8 cellular contexts compared by ENCODE assay signal in the genomic region with DNA sequence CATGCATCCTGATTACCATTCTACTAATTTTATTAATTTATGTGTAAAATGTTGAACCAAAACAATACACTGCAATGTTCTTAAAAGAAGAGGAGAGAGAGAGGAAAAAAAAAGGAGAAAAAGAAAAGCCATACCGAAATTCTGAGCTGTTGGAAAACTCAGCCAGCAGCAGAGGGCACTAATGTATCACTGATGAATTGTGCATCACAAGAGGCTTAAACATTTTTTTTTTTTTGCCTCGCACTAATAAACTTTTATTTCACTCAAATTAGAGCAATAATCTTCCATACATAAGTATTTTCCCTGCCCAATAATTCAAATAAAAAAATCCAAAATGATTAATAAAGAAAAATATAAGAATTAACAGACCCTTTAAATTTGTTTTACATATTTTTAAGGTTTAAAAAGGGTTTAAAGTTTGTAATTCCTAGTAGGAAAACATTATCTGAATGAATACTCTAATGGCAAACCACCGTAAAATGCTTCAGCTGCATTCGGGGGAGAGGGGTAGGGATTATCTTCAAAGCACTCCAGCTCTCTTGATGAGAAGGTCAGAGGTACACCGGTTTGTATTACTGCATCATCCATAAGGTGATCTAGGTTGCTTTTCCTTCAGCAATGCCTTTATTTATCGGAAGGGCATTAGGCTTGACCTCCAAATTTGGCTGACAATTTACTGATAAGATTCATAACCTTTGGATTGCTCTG. TPM values are rescaled to one million over a fixed set of nuclear protein-coding genes. Genes with fewer than 3 reads are reported as not detected.
DNase-seq lines count a peak whose midpoint lies in the region; ATAC-seq and TF ChIP-seq lines count a peak whose summit lies in the region.

No MANE protein-coding gene starts in this region.

- no peak overlapping the region for H3T11ph ChIP-seq in H9 (ENCODE audit: low read length)

- no peaks in the 10 kb centered on the region for H3K27me3 ChIP-seq in H9 (ENCODE audit: insufficient read depth, low read length)
- no peaks in the 10 kb centered on the region for H3K27me3 ChIP-seq in OCI-LY1 (ENCODE audit: insufficient read depth, low read length)
- no peaks in the 10 kb centered on the region for H3K27me3 ChIP-seq in dorsolateral prefrontal cortex

- ATAC-seq in HG03342 (IDR thresholded peaks at IDR 0.05; ENCODE audit: unreplicated experiment), result no peak
- no peak for ATAC-seq in HG03280 (IDR thresholded peaks at IDR 0.05; ENCODE audit: unreplicated experiment)

- no CpG with 5 or more reads among the region's 6 CpGs for WGBS in H9 (ENCODE audit: extremely low coverage, insufficient read length, low lambda C conversion rate)

- no peak overlapping the region for H2BK15ac ChIP-seq in H9 (ENCODE audit: low read depth, low read length)

- no peak overlapping the region for H3K27ac Mint-ChIP-seq in H9
- H3K27ac Mint-ChIP-seq in neural crest cell (ENCODE audit: unreplicated experiment), result no peak overlapping the region

- no peak overlapping the region for H3K23ac ChIP-seq in H9 (ENCODE audit: insufficient read length, low read depth, low read length)

- no peak overlapping the region for H3K9ac ChIP-seq in H9 (ENCODE audit: extremely low read depth, insufficient read length, low read length)
- no peak overlapping the region for H3K9ac ChIP-seq in OCI-LY1 (ENCODE audit: low read length)

- H3K4me2 ChIP-seq in H9 (ENCODE audit: insufficient read depth, insufficient read length, low read length), result no peak overlapping the region
- no peak overlapping the region for H3K4me2 ChIP-seq in OCI-LY1 (ENCODE audit: low read length)

- H3K9me3 Mint-ChIP-seq in H9 (peaks cover 4 to 9% of the 10 kb centered on the region in 2 experiments; a peak in 3 of 5 replicates), neural crest cell (peaks cover 7% of the 10 kb centered on the region)

- H3F3A ChIP-seq in OCI-LY1 (ENCODE audit: insufficient read depth, low read length), result no peaks in the 10 kb centered on the region

- intact Hi-C loops in dorsolateral prefrontal cortex (cut with DNase I), result loop anchor here in 1 of 2 donors (10.0 kb wide), 1 partner anchor 851 kb away; no protein-coding TSS in a partner anchor

- no peak overlapping the region for H3K4ac ChIP-seq in H9 (ENCODE audit: low read depth, low read length)

- H3K27ac ChIP-seq in H9 (ENCODE audit: insufficient read length, low read depth, low read length) (no peak overlapping the region), OCI-LY1 (ENCODE audit: low read depth, low read length, poor library complexity, severe bottlenecking) (no peak overlapping the region), dorsolateral prefrontal cortex (no peak overlapping the region)

- H2BK12ac ChIP-seq in H9 (ENCODE audit: insufficient read length, low read depth, low read length), result no peak overlapping the region

- H3K4me3 Mint-ChIP-seq in H9 (no peak overlapping the region), neural crest cell (no peak overlapping the region)

- no peak overlapping the region for H2BK120ac ChIP-seq in H9 (ENCODE audit: low read depth, low read length, poor library complexity, severe bottlenecking)

- no peak overlapping the region for H4K5ac ChIP-seq in H9 (ENCODE audit: insufficient read length, low read depth, low read length)

- no peaks in the 10 kb centered on the region for H3K9me2 ChIP-seq in OCI-LY1 (ENCODE audit: low read depth, low read length)

- H2AFZ ChIP-seq in H9 (ENCODE audit: low read length), result no peak overlapping the region
- H2AFZ ChIP-seq in OCI-LY1 (ENCODE audit: low read length), result no peak overlapping the region

- no peak overlapping the region for H3K4me3 ChIP-seq in OCI-LY1 (ENCODE audit: low read depth, low read length, poor library complexity, severe bottlenecking)
- H3K4me3 ChIP-seq in dorsolateral prefrontal cortex, result no peak overlapping the region

- DNase-seq in D341Med (ENCODE audit: low spot score) (peak; percentile 41), H9 (no peak), dorsolateral prefrontal cortex (peak in 4 of 10 donors; percentile 5 to 54 (median 30)), neural crest cell (ENCODE audit: low read depth, low spot score) (peak; percentile 45), iPS-NIHi7 (ENCODE audit: extremely low spot score) (no peak)

- H3K27me3 Mint-ChIP-seq in H9 (ENCODE audit: low read depth) (no peaks in the 10 kb centered on the region), neural crest cell (ENCODE audit: low read depth) (peaks cover 5% of the 10 kb centered on the region)

- H4K91ac ChIP-seq in H9 (ENCODE audit: insufficient read length, low read depth, low read length), result no peak overlapping the region

- no peaks in the 10 kb centered on the region for H3K79me1 ChIP-seq in H9 (ENCODE audit: insufficient read depth, low read depth, low read length, poor library complexity, severe bottlenecking)

- H3K79me2 ChIP-seq in H9 (ENCODE audit: insufficient read depth, low read length) (no peaks in the 10 kb centered on the region), OCI-LY1 (ENCODE audit: insufficient read depth, low read length) (no peaks in the 10 kb centered on the region)

- TF ChIP-seq CTCF in H9 (conservative IDR thresholded peaks at IDR 0.05) (peak; percentile 92), OCI-LY1 (IDR thresholded peaks at IDR 0.05; ENCODE audit: low read length) (peak; percentile 59), dorsolateral prefrontal cortex (IDR thresholded peaks at IDR 0.05 in 54 of 56, conservative IDR thresholded peaks at IDR 0.05 in 2 of 56; ENCODE audit: low read depth in 1 of 56, partially characterized antibody in 56 of 56) (peak; percentile 45 to 85 (median 66)), neural crest cell (conservative IDR thresholded peaks at IDR 0.05) (peak; percentile 89)

- H3K4me1 ChIP-seq in H9 (ENCODE audit: insufficient read depth, low read length) (no peaks in the 10 kb centered on the region), OCI-LY1 (ENCODE audit: insufficient read depth, low read length, severe bottlenecking) (no peaks in the 10 kb centered on the region)

- H2BK20ac ChIP-seq in H9 (ENCODE audit: low read depth, low read length, poor library complexity, severe bottlenecking), result no peak overlapping the region

- H3K18ac ChIP-seq in H9 (ENCODE audit: insufficient read length, low read depth, low read length), result no peak overlapping the region

- no peak overlapping the region for H3K56ac ChIP-seq in H9 (ENCODE audit: insufficient read length, low read depth, low read length)

- H2AK5ac ChIP-seq in H9 (ENCODE audit: insufficient read length, low read length), result no peak overlapping the region

- H2BK5ac ChIP-seq in H9 (ENCODE audit: insufficient read length, low read length), result no peak overlapping the region

- H4K20me1 ChIP-seq in H9 (ENCODE audit: control insufficient read depth, insufficient read depth, insufficient read length), result no peaks in the 10 kb centered on the region
- H4K20me1 ChIP-seq in OCI-LY1 (ENCODE audit: insufficient read depth, low read length), result no peaks in the 10 kb centered on the region

- H3K36me3 Mint-ChIP-seq in H9 (ENCODE audit: insufficient read depth in 1 of 3, low read depth in 3 of 3) (no peaks in the 10 kb centered on the region; a peak in 1 of 7 replicates), neural crest cell (ENCODE audit: low read depth) (no peaks in the 10 kb centered on the region)

- no peaks in the 10 kb centered on the region for H3K23me2 ChIP-seq in H9 (ENCODE audit: insufficient read length, low read depth, low read length, poor library complexity, severe bottlenecking)

- no peak overlapping the region for H3K14ac ChIP-seq in H9 (ENCODE audit: insufficient read depth, low read length)

- H3K4me1 Mint-ChIP-seq in H9 (no peaks in the 10 kb centered on the region), neural crest cell (no peaks in the 10 kb centered on the region)

- H3K36me3 ChIP-seq in OCI-LY1 (ENCODE audit: insufficient read depth, low read length), result no peaks in the 10 kb centered on the region

- H4K8ac ChIP-seq in H9 (replicated peaks; ENCODE audit: insufficient read length, low read depth, low read length), result no peak overlapping the region

- H3K9me3 ChIP-seq in H9 (ENCODE audit: control insufficient read depth, low read depth, low read length), result no peaks in the 10 kb centered on the region
- H3K9me3 ChIP-seq in OCI-LY1 (ENCODE audit: low read length), result no peaks in the 10 kb centered on the region

RNA-seq across cellular contexts. Expression of a gene that starts 41.9 kb away (rescaled TPM):
- total RNA-seq in H9 (2021), result 4.7 and 5.1 TPM in 2 replicates
- total RNA-seq in dorsolateral prefrontal cortex, result 10 to 100 TPM in 4 of 120 experiments, 1 to 10 TPM in 116; 2.6 to 12.1 (median 5.8) TPM
- 7.7 and 8.0 TPM in 2 replicates for total RNA-seq in neural crest cell

Comparison
In these comparisons a context has a peak if more than half of its experiments do, and no peak if none do; other contexts are left out.
1. DNase-seq: peak in D341Med (single experiment) and neural crest cell (single experiment); none in H9 (single experiment) and iPS-NIHi7 (single experiment).
2. Peak in every context shown above with its lines, with median percentiles within 50 percentile points of each other: CTCF ChIP-seq.